In genomic region chr4:111228874-111229273, GRCh38 we compare ENCODE assay signal across 28 cellular contexts.
DNase-seq lines count a peak whose midpoint lies in the region; FAIRE-seq and TF ChIP-seq lines count a peak whose summit lies in the region.
"Had no signal": no experiment of that assay in that cellular context is flagged by ENCODE, and none has a peak within 500 bp of the region (broad histone marks: within the 10 kb centered on the region; RNA-seq: fewer than 3 reads in every experiment).

No MANE protein-coding gene starts in this region.

- H3K9me3 ChIP-seq in astrocyte (ENCODE audit: insufficient read depth, low read depth, low read length), result no peaks in the 10 kb centered on the region
- H3K9me3 ChIP-seq: SJCRH30, spleen, thoracic aorta had no signal

- peak overlapping the region; percentile 10 for H3K27ac Mint-ChIP-seq in astrocyte (ENCODE audit: unreplicated experiment)
- H3K27ac Mint-ChIP-seq: activated CD4-positive, alpha-beta memory T cell treated with anti-CD3 and anti-CD28 coated beads, Interleukin-2, amount 10 ng/mL, durations not matched to agents 7 days and 5 days; activated naive CD4-positive, alpha-beta T cell treated with anti-CD3 and anti-CD28 coated beads, Interleukin-2, amount 10 ng/mL, durations not matched to agents 7 days and 5 days; CD4-positive, alpha-beta memory T cell; immature natural killer cell; natural killer cell treated with Interleukin-12 subunit alpha and Interleukin-12 subunit beta and Interleukin-15 and Interleukin-18, amount 100 ng/mL, for 72 hours; WTC11 had no signal

- H3K27ac ChIP-seq in astrocyte (ENCODE audit: low read depth, low read length), result peak overlapping the region; percentile 47
- H3K27ac ChIP-seq: heart right ventricle, SJCRH30, spleen, thoracic aorta had no signal

- H2AFZ ChIP-seq in astrocyte (ENCODE audit: low read depth, low read length), result no peak overlapping the region

- peak; percentile 78 for FAIRE-seq in astrocyte (lab: Jason Lieb, UNC)
- FAIRE-seq: A204.1, GM18507 had no signal

- no peaks in the 10 kb centered on the region for H3K27me3 ChIP-seq in astrocyte (ENCODE audit: insufficient read depth, low read length)
- H3K27me3 ChIP-seq: heart right ventricle, SJCRH30, spleen had no signal

- peak overlapping the region; percentile 54 for H3K4me2 ChIP-seq in astrocyte (ENCODE audit: low read length)

- H3K4me1 ChIP-seq in astrocyte (ENCODE audit: insufficient read depth, low read length), result peaks cover 10% of the 10 kb centered on the region
- H3K4me1 ChIP-seq: heart right ventricle, spleen had no signal

- H3K9me3 Mint-ChIP-seq in astrocyte (ENCODE audit: unreplicated experiment), result peaks cover 6% of the 10 kb centered on the region

- H3K27me3 Mint-ChIP-seq in astrocyte (ENCODE audit: low read depth, unreplicated experiment), result no peaks in the 10 kb centered on the region
- H3K27me3 Mint-ChIP-seq: activated CD4-positive, alpha-beta memory T cell treated with anti-CD3 and anti-CD28 coated beads, Interleukin-2, amount 10 ng/mL, durations not matched to agents 7 days and 5 days; activated naive CD4-positive, alpha-beta T cell treated with anti-CD3 and anti-CD28 coated beads, Interleukin-2, amount 10 ng/mL, durations not matched to agents 7 days and 5 days; CD4-positive, alpha-beta memory T cell; natural killer cell treated with Interleukin-12 subunit alpha and Interleukin-12 subunit beta and Interleukin-15 and Interleukin-18, amount 100 ng/mL, for 72 hours had no signal

- DNase-seq in ACHN (peak; percentile 8), HS-27A (ENCODE audit: low read depth) (peak; percentile 73), astrocyte (ENCODE audit: low read depth) (peak; percentile 57), kidney glomerular epithelial cell (lab: John Stamatoyannopoulos, UW) (peak; percentile 15), NCI-H748 (lab: John Stamatoyannopoulos, UW; ENCODE audit: unreplicated experiment) (no peak), middle frontal gyrus (ENCODE audit: extremely low spot score, low spot score) (no peak), inferior parietal cortex (ENCODE audit: extremely low spot score) (no peak)
- DNase-seq in activated CD8-positive, alpha-beta memory T cell treated with anti-CD3 and anti-CD28 coated beads for 24 hours, result no peak
- DNase-seq: activated CD4-positive, alpha-beta memory T cell treated with anti-CD3 and anti-CD28 coated beads, Interleukin-2, amount 10 ng/mL, durations not matched to agents 7 days and 5 days; activated naive CD4-positive, alpha-beta T cell treated with anti-CD3 and anti-CD28 coated beads, Interleukin-2, amount 10 ng/mL, durations not matched to agents 7 days and 5 days; activated T-cell treated with anti-CD3 and anti-CD28 coated beads, Interleukin-2, amount 50 U/mL, for 4 hours; CD4-positive, alpha-beta memory T cell; dermis blood vessel endothelial cell; DMS53; erythroblast; heart right ventricle; immature natural killer cell; MV-4-11; NCI-H2029 treated with DMSO at 0.1 percent for 48 hours; NCI-H524; posterior cingulate gyrus; SJCRH30; spleen had no signal

- no peaks in the 10 kb centered on the region for H4K20me1 ChIP-seq in astrocyte (ENCODE audit: insufficient read depth, low read length)

- no peaks in the 10 kb centered on the region for H3K36me3 ChIP-seq in astrocyte (ENCODE audit: insufficient read depth, low read length)
- H3K36me3 ChIP-seq: heart right ventricle, SJCRH30, spleen, thoracic aorta had no signal

- no peak overlapping the region for H3K9ac ChIP-seq in astrocyte (ENCODE audit: low read length)

- H3K4me1 Mint-ChIP-seq in astrocyte (ENCODE audit: low read depth, unreplicated experiment), result peaks cover 27% of the 10 kb centered on the region
- H3K4me1 Mint-ChIP-seq: activated CD4-positive, alpha-beta memory T cell treated with anti-CD3 and anti-CD28 coated beads, Interleukin-2, amount 10 ng/mL, durations not matched to agents 7 days and 5 days; activated naive CD4-positive, alpha-beta T cell treated with anti-CD3 and anti-CD28 coated beads, Interleukin-2, amount 10 ng/mL, durations not matched to agents 7 days and 5 days; CD4-positive, alpha-beta memory T cell; immature natural killer cell had no signal

- TF ChIP-seq CTCF in astrocyte (IDR thresholded peaks at IDR 0.05; ENCODE audit: insufficient read depth, low read depth, low read length), result no peak

- no peak overlapping the region for H3K4me3 Mint-ChIP-seq in astrocyte (ENCODE audit: unreplicated experiment)
- H3K4me3 Mint-ChIP-seq: activated CD4-positive, alpha-beta memory T cell treated with anti-CD3 and anti-CD28 coated beads, Interleukin-2, amount 10 ng/mL, durations not matched to agents 7 days and 5 days; activated naive CD4-positive, alpha-beta T cell treated with anti-CD3 and anti-CD28 coated beads, Interleukin-2, amount 10 ng/mL, durations not matched to agents 7 days and 5 days; activated T-cell treated with anti-CD3 and anti-CD28 coated beads, Interleukin-2, amount 50 U/mL, for 4 hours; CD4-positive, alpha-beta memory T cell; immature natural killer cell; natural killer cell treated with Interleukin-12 subunit alpha and Interleukin-12 subunit beta and Interleukin-15 and Interleukin-18, amount 100 ng/mL, for 72 hours; WTC11 had no signal

- in situ Hi-C loops in ACHN (cut with HindIII; ENCODE audit: low pct_ligation_motif_present, low pct_unique_long_range_greater_than_20kb, low sequenced_read_pairs), result no loop called here

- no peaks in the 10 kb centered on the region for H3K79me2 ChIP-seq in astrocyte (ENCODE audit: insufficient read depth, low read length)

- no peak overlapping the region for H3K4me3 ChIP-seq in astrocyte (ENCODE audit: insufficient read depth, low read depth, low read length)
- H3K4me3 ChIP-seq: heart right ventricle, SJCRH30, spleen, thoracic aorta had no signal

- no peaks in the 10 kb centered on the region for H3K36me3 Mint-ChIP-seq in astrocyte (ENCODE audit: low read depth, unreplicated experiment)
- H3K36me3 Mint-ChIP-seq: activated naive CD4-positive, alpha-beta T cell treated with anti-CD3 and anti-CD28 coated beads, Interleukin-2, amount 10 ng/mL, durations not matched to agents 7 days and 5 days; CD4-positive, alpha-beta memory T cell; immature natural killer cell; natural killer cell treated with Interleukin-12 subunit alpha and Interleukin-12 subunit beta and Interleukin-15 and Interleukin-18, amount 100 ng/mL, for 72 hours; WTC11 had no signal

Comparison
In these comparisons a context has a peak if more than half of its experiments do, and no peak if none do; other contexts are left out.
1. DNase-seq: peak in ACHN (single experiment), HS-27A (single experiment), astrocyte (single experiment) and kidney glomerular epithelial cell (single experiment); none in NCI-H748 (single experiment), middle frontal gyrus (single experiment), activated CD8-positive, alpha-beta memory T cell treated with anti-CD3 and anti-CD28 coated beads for 24 hours (single experiment) and inferior parietal cortex (single experiment).